In the genomic region with DNA sequence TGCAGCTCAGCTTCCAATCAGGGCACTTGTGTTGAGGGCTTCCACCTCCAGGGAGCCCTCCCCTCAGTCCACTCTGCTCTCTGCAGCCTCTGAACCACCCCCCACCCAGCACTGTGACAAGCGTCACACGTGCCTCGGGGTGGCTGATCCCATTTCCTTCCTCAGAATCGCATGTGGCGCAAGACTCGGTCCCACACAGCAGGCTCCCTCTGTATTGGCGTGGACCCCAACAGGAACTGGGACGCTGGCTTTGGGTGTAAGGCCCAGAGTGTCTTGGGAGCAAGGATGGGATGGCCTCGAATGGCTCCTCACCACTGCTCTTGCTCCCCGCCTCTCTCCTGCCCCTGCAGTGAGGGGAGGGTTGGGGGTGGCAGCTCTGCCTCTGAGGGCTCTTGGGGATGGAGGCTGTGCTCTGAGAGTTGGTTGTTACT, we compare ENCODE assay signal across 22 cellular contexts. TPM values are rescaled to one million over a fixed set of nuclear protein-coding genes. Genes with fewer than 3 reads are reported as not detected.
"Had no signal": no experiment of that assay in that cellular context is flagged by ENCODE, and none has a peak within 500 bp of the region (broad histone marks: within the 10 kb centered on the region; RNA-seq: fewer than 3 reads in every experiment).

No MANE protein-coding gene starts in this region.

- H3K9me3 ChIP-seq: ascending aorta, tibial artery had no signal

- H3K9ac ChIP-seq: parathyroid adenoma had no signal

- H3K4me3 ChIP-seq: ascending aorta, tibial artery had no signal

- H3K27ac ChIP-seq: ascending aorta, parathyroid adenoma, tibial artery had no signal

- H3K27me3 ChIP-seq: ascending aorta, tibial artery had no signal

- ATAC-seq: activated CD8-positive, alpha-beta T cell treated with anti-CD3 and anti-CD28 coated beads, Interleukin-2, amount 10 ng/mL, durations not matched to agents 7 days and 5 days; activated naive CD8-positive, alpha-beta T cell treated with anti-CD3 and anti-CD28 coated beads, Interleukin-2, amount 50 U/mL, for 24 hours; activated T-helper 17 cell treated with anti-CD3 and anti-CD28 coated beads, Interleukin-2, amount 50 U/mL, for 72 hours; left ventricle myocardium superior; stimulated activated naive B cell treated with anti-CD40 and anti-IgM and Interleukin-4, amounts not matched to agents 10 μg/mL and 1 μg/mL and 100 μg/mL, for 72 hours; T-helper 17 cell had no signal

- H2AFZ ChIP-seq: parathyroid adenoma had no signal

- H3K4me1 ChIP-seq: parathyroid adenoma had no signal

- DNase-seq: activated CD4-positive, alpha-beta T cell treated with anti-CD3 and anti-CD28 coated beads, Interleukin-2, amount 10 ng/mL, durations not matched to agents 24 days and 14 days; activated CD4-positive, CD25-positive, alpha-beta regulatory T cell; activated CD8-positive, alpha-beta T cell treated with anti-CD3 and anti-CD28 coated beads, Interleukin-2, amount 10 ng/mL, durations not matched to agents 7 days and 5 days; activated naive CD4-positive, alpha-beta T cell treated with anti-CD3 and anti-CD28 coated beads for 36 hours; activated naive CD8-positive, alpha-beta T cell treated with anti-CD3 and anti-CD28 coated beads, Interleukin-2, amount 50 U/mL, for 24 hours; activated T-cell treated with anti-CD3 and anti-CD28 coated beads for 4 hours; erythroblast; left ventricle myocardium superior; stimulated activated CD4-positive, alpha-beta T cell treated with anti-CD3 and anti-CD28 coated beads, Interleukin-15, amount 100 ng/mL, for 24 hours; stimulated activated CD4-positive, alpha-beta T cell treated with anti-CD3 and anti-CD28 coated beads, Interleukin-4, amount 100 ng/mL, for 1 hour; stimulated activated naive B cell treated with anti-CD40 and anti-IgM and Interleukin-4, amounts not matched to agents 10 μg/mL and 1 μg/mL and 100 μg/mL, for 72 hours; T-helper 17 cell; tibial artery had no signal

- H3K36me3 ChIP-seq: ascending aorta, tibial artery had no signal

RNA-seq across cellular contexts. Expression of a gene that starts 4.1 kb away (rescaled TPM):
- total RNA-seq: activated CD4-positive, alpha-beta T cell treated with anti-CD3 and anti-CD28 coated beads, Interleukin-2, amount 10 ng/mL, durations not matched to agents 24 days and 14 days; activated CD8-positive, alpha-beta T cell treated with anti-CD3 and anti-CD28 coated beads, Interleukin-2, amount 10 ng/mL, durations not matched to agents 7 days and 5 days; activated naive CD4-positive, alpha-beta T cell treated with anti-CD3 and anti-CD28 coated beads for 36 hours; activated T-helper 17 cell treated with anti-CD3 and anti-CD28 coated beads, Interleukin-2, amount 50 U/mL, for 72 hours; ascending aorta; bronchial epithelial cell; cerebellum; dermis microvascular lymphatic vessel endothelial cell; left ventricle myocardium superior; neural crest cell; renal cortical epithelial cell; T-helper 17 cell had no signal

RNA-seq across cellular contexts. Expression of a gene that starts 39.8 kb away (rescaled TPM):
- total RNA-seq: ascending aorta, bronchial epithelial cell, cerebellum, dermis microvascular lymphatic vessel endothelial cell, left ventricle myocardium superior, neural crest cell, renal cortical epithelial cell, skeletal muscle tissue had no signal
